Comparison of ENCODE assay signal across 8 cellular contexts in the genomic region with DNA sequence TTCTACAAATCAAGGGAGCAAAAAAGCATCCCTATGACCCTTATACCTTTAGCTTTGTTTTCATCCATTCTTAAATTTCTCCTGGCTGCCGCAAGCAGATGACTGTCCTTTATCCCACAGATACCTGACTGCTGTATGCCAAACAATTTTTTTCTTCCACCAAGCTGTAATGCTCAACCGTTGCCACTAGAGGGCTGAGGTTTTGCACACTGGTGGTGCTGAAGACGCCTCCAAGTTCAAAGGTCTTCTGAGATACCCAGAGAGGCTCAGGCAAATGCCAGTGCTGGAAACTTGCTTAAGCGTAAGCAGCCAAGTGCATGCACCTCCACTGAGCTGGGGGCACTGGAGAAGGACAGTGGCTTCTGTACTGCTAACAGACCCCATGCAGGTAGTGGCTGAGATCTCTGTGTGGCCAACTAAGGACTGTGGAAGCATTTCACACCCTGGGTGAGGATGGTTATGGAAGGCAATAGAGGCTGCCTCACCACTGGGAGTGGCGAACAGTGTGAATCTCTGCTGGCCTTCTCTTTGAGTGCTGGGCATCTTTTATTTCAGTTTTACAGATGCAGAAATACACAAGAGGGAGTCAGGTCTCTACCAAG. TPM values are rescaled to one million over a fixed set of nuclear protein-coding genes. Genes with fewer than 3 reads are reported as not detected.
DNase-seq lines count a peak whose midpoint lies in the region; ATAC-seq and TF ChIP-seq lines count a peak whose summit lies in the region.

No MANE protein-coding gene starts in this region.

- no peaks in the 10 kb centered on the region for H3K36me3 ChIP-seq in CD8-positive, alpha-beta T cell (ENCODE audit: insufficient read depth, low read length)
- H3K36me3 ChIP-seq in parathyroid adenoma (ENCODE audit: control insufficient read depth, insufficient read depth, low read length) (no peaks in the 10 kb centered on the region), vagina (no peaks in the 10 kb centered on the region)

- H3K4me3 Mint-ChIP-seq in CD8-positive, alpha-beta T cell = no peak overlapping the region

- H3K36me3 Mint-ChIP-seq in CD8-positive, alpha-beta T cell = no peaks in the 10 kb centered on the region

- CTCF ChIA-PET in CD8-positive, alpha-beta T cell (lab: Charles Lee) = interaction anchor here (0.6 to 3.1 kb wide), 23 partner anchors 10 to 522 kb away, joined by 3 to 31 read pairs (median 3); no protein-coding TSS in a partner anchor

- no peaks in the 10 kb centered on the region for H3K27me3 ChIP-seq in CD8-positive, alpha-beta T cell (ENCODE audit: insufficient read depth, low read length)
- no peaks in the 10 kb centered on the region for H3K27me3 ChIP-seq in parathyroid adenoma (ENCODE audit: control insufficient read depth, insufficient read depth, low read length)
- no peaks in the 10 kb centered on the region for H3K27me3 ChIP-seq in vagina

- no peak overlapping the region for H3K4me3 ChIP-seq in CD8-positive, alpha-beta T cell (ENCODE audit: low read depth, low read length)
- H3K4me3 ChIP-seq in foreskin fibroblast (ENCODE audit: low read depth in 1 of 2, low read length in 2 of 2) (no peak overlapping the region), parathyroid adenoma (ENCODE audit: low read depth, low read length) (no peak overlapping the region), vagina (no peak overlapping the region)

- H3K79me2 ChIP-seq in parathyroid adenoma = no peaks in the 10 kb centered on the region

- H3K9me3 ChIP-seq in CD8-positive, alpha-beta T cell (ENCODE audit: low read length) = no peaks in the 10 kb centered on the region
- H3K9me3 ChIP-seq in parathyroid adenoma (ENCODE audit: control insufficient read depth, low read length) (no peaks in the 10 kb centered on the region), vagina (no peaks in the 10 kb centered on the region)

- no peak overlapping the region for H3K27ac Mint-ChIP-seq in CD8-positive, alpha-beta T cell

- no peak overlapping the region for H3K27ac ChIP-seq in CD8-positive, alpha-beta T cell (ENCODE audit: low read depth, low read length)
- H3K27ac ChIP-seq in parathyroid adenoma (no peak overlapping the region), vagina (no peak overlapping the region)

- H3K27me3 Mint-ChIP-seq in CD8-positive, alpha-beta T cell (ENCODE audit: low read depth) = peaks cover 2% of the 10 kb centered on the region

- no peak overlapping the region for H3K9ac ChIP-seq in parathyroid adenoma

- POLR2A ChIA-PET in CD8-positive, alpha-beta T cell (lab: Charles Lee) = interaction anchor here (0.7 kb wide), 1 partner anchor 25 kb away, joined by 3 read pairs; no protein-coding TSS in a partner anchor

- no peaks in the 10 kb centered on the region for H3K4me1 ChIP-seq in CD8-positive, alpha-beta T cell (ENCODE audit: insufficient read depth, low read length)
- no peaks in the 10 kb centered on the region for H3K4me1 ChIP-seq in parathyroid adenoma
- H3K4me1 ChIP-seq in vagina = no peaks in the 10 kb centered on the region

- TF ChIP-seq CTCF in CD8-positive, alpha-beta T cell (IDR thresholded peaks at IDR 0.05) = peak; percentile 96
- TF ChIP-seq CTCF in foreskin fibroblast (IDR thresholded peaks at IDR 0.05; ENCODE audit: low read depth, low read length) = peak; percentile 80
- peak; percentile 55 for TF ChIP-seq CTCF in parathyroid adenoma (IDR thresholded peaks at IDR 0.05)
- TF ChIP-seq CTCF in vagina (IDR thresholded peaks at IDR 0.05) = peak; percentile 59 to 76 (median 69)

- H3K4me1 Mint-ChIP-seq in CD8-positive, alpha-beta T cell (ENCODE audit: low read depth) = no peaks in the 10 kb centered on the region

- H3K4me2 ChIP-seq in parathyroid adenoma (ENCODE audit: low read length) = no peak overlapping the region

- ATAC-seq in CD8-positive, alpha-beta T cell = peak; percentile 79
- peak; percentile 52 for ATAC-seq in GM19324 (IDR thresholded peaks at IDR 0.05; ENCODE audit: low FRiP score, unreplicated experiment)

- peak; percentile 18 to 69 (median 45) for DNase-seq in CD8-positive, alpha-beta T cell
- DNase-seq in HK-2 (ENCODE audit: unreplicated experiment) (peak; percentile 66), RKO (ENCODE audit: low spot score) (peak; percentile 50), foreskin fibroblast (peak in 1 of 2 donors; percentile 73), vagina (ENCODE audit: extremely low spot score in 2 of 2) (no peak)
- DNase-seq in activated T-cell treated with anti-CD3 and anti-CD28 coated beads, Interleukin-2, amount 50 U/mL, for 48 hours = peak; percentile 65 to 70

- no peak for TF ChIP-seq POLR2A in vagina (IDR thresholded peaks at IDR 0.05)

- H2AFZ ChIP-seq in parathyroid adenoma = no peak overlapping the region

- no peaks in the 10 kb centered on the region for H3K9me3 Mint-ChIP-seq in CD8-positive, alpha-beta T cell

- intact Hi-C loops in CD8-positive, alpha-beta T cell (cut with DNase I, micrococcal nuclease) = loop anchor here in 1 of 2 experiments (5.0 kb wide), 1 partner anchor 132 kb away; no protein-coding TSS in a partner anchor
- intact Hi-C loops in vagina (cut with DNase I) = no loop called here

RNA-seq across cellular contexts. Expression of a gene that starts 28.5 kb away (rescaled TPM):
- total RNA-seq in CD8-positive, alpha-beta T cell = 1 to 10 TPM; 1.3 to 1.6 TPM
- not detected for total RNA-seq in vagina

Comparison
In these comparisons a context has a peak if more than half of its experiments do, and no peak if none do; other contexts are left out.
1. DNase-seq: peak in CD8-positive, alpha-beta T cell (7 of 7), HK-2 (single experiment), RKO (single experiment) and activated T-cell treated with anti-CD3 and anti-CD28 coated beads, Interleukin-2, amount 50 U/mL, for 48 hours (2 of 2); none in vagina (0 of 2).
2. Peak in every context shown above with its lines, with median percentiles within 50 percentile points of each other: CTCF ChIP-seq.